ENCODE assay signal across 14 cellular contexts in the genomic region with DNA sequence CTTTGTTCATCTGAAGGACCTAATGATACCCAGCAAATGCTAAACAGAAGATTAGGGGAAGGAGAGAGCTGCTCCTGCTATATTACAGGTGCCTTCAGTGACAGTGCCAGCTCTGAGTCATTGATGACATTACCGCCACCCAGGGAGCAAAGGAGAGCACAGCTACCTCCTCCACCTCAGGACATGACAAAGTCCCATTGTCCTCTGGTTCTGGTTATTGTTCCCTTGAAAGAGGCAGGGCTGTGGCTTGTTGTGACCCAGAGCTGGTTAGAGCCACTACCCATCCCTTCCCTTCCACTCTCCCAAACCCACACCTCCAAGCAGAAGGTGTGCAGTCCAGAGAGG.
DNase-seq lines count a peak whose midpoint lies in the region; ATAC-seq lines count a peak whose summit lies in the region.
"Had no signal": no experiment of that assay in that cellular context is flagged by ENCODE, and none has a peak within 500 bp of the region (broad histone marks: within the 10 kb centered on the region; RNA-seq: fewer than 3 reads in every experiment).

No MANE protein-coding gene starts in this region.

- ATAC-seq in GM18868 (IDR thresholded peaks at IDR 0.05; ENCODE audit: unreplicated experiment) (peak; percentile 71), GM18498 (IDR thresholded peaks at IDR 0.05; ENCODE audit: unreplicated experiment) (no peak)
- ATAC-seq: naive thymus-derived CD8-positive, alpha-beta T cell had no signal

- DNase-seq in DMS53 (lab: John Stamatoyannopoulos, UW) (peak; percentile 80), M059J (ENCODE audit: low read depth) (peak; percentile 48), islet precursor cell (peak; percentile 72), H4 (ENCODE audit: low spot score) (no peak), putamen (ENCODE audit: low spot score) (no peak)
- no peak for DNase-seq in stimulated activated CD8-positive, alpha-beta memory T cell treated with anti-CD3 and anti-CD28 coated beads, Interleukin-4, amount 100 ng/mL, for 48 hours
- DNase-seq: amniotic stem cell; CD4-positive, CD25-positive, alpha-beta regulatory T cell; Karpas-422; naive thymus-derived CD8-positive, alpha-beta T cell; NCI-H524; thyroid gland had no signal

Comparison
In these comparisons a context has a peak if more than half of its experiments do, and no peak if none do; other contexts are left out.
1. DNase-seq: peak in DMS53 (single experiment), M059J (single experiment) and islet precursor cell (single experiment); none in H4 (single experiment), stimulated activated CD8-positive, alpha-beta memory T cell treated with anti-CD3 and anti-CD28 coated beads, Interleukin-4, amount 100 ng/mL, for 48 hours (single experiment) and putamen (single experiment).